Comparison of ENCODE assay signal across 20 cellular contexts in genomic region chr20:31829731-31830130, GRCh38. TPM values are rescaled to one million over a fixed set of nuclear protein-coding genes. Genes with fewer than 3 reads are reported as not detected.
DNase-seq lines count a peak whose midpoint lies in the region; ATAC-seq and TF ChIP-seq lines count a peak whose summit lies in the region.
"Had no signal": no experiment of that assay in that cellular context is flagged by ENCODE, and none has a peak within 500 bp of the region (broad histone marks: within the 10 kb centered on the region; RNA-seq: fewer than 3 reads in every experiment).

No MANE protein-coding gene starts in this region.

- H3K9me3 Mint-ChIP-seq in stimulated activated effector memory CD8-positive, alpha-beta T cell treated with anti-CD3 and anti-CD28 coated beads, Interleukin-12 subunit alpha, Interleukin-12 subunit beta, amount 100 ng/mL, for 72 hours = no peaks in the 10 kb centered on the region

- H3K9ac ChIP-seq in Loucy (ENCODE audit: low read depth, low read length, poor library complexity, severe bottlenecking) = peak overlapping the region; percentile 53
- H3K9ac ChIP-seq: GM23248 had no signal

- H3F3A ChIP-seq in Loucy (ENCODE audit: low read depth) = no peaks in the 10 kb centered on the region

- TF ChIP-seq CTCF in Loucy (conservative IDR thresholded peaks at IDR 0.05; ENCODE audit: low read length) = no peak
- TF ChIP-seq CTCF in suprapubic skin (IDR thresholded peaks at IDR 0.05) = no peak

- no peak overlapping the region for H3K4me3 Mint-ChIP-seq in stimulated activated effector memory CD8-positive, alpha-beta T cell treated with anti-CD3 and anti-CD28 coated beads, Interleukin-12 subunit alpha, Interleukin-12 subunit beta, amount 100 ng/mL, for 72 hours

- H3K9me3 ChIP-seq in Loucy (ENCODE audit: insufficient read depth, low read depth, low read length) (no peaks in the 10 kb centered on the region), suprapubic skin (no peaks in the 10 kb centered on the region)
- H3K9me3 ChIP-seq: MG63, Peyer's patch had no signal

- H3K27me3 ChIP-seq in Loucy (ENCODE audit: insufficient read depth, low read length, poor library complexity, severe bottlenecking) (no peaks in the 10 kb centered on the region), layer of hippocampus (ENCODE audit: control insufficient read depth, insufficient read depth, low read length) (no peaks in the 10 kb centered on the region), suprapubic skin (no peaks in the 10 kb centered on the region)
- H3K27me3 ChIP-seq: MG63, Peyer's patch had no signal

- no peak for TF ChIP-seq POLR2A in suprapubic skin (IDR thresholded peaks at IDR 0.05)

- TF ChIP-seq EP300 in suprapubic skin (IDR thresholded peaks at IDR 0.05) = no peak

- H3K27ac Mint-ChIP-seq in stimulated activated effector memory CD8-positive, alpha-beta T cell treated with anti-CD3 and anti-CD28 coated beads, Interleukin-12 subunit alpha, Interleukin-12 subunit beta, amount 100 ng/mL, for 72 hours = peak overlapping the region; percentile 33

- peaks cover 56% of the 10 kb centered on the region for H3K4me1 ChIP-seq in Loucy (ENCODE audit: insufficient read depth, low read length, poor library complexity, severe bottlenecking)
- H3K4me1 ChIP-seq in suprapubic skin = no peaks in the 10 kb centered on the region

- 88% methylated on average over 6 of the region's 6 CpGs for WGBS in suprapubic skin

- peak overlapping the region; percentile 66 for H3K27ac ChIP-seq in caudate nucleus (ENCODE audit: low read depth, low read length)
- H3K27ac ChIP-seq in layer of hippocampus (ENCODE audit: low read depth, low read length) = peak overlapping the region; percentile 32
- H3K27ac ChIP-seq in suprapubic skin = no peak overlapping the region
- H3K27ac ChIP-seq: GM23248, Peyer's patch had no signal

- H3K79me2 ChIP-seq in Loucy (ENCODE audit: insufficient read depth, low read length) = peaks cover 52% of the 10 kb centered on the region

- no peaks in the 10 kb centered on the region for H3K36me3 Mint-ChIP-seq in stimulated activated effector memory CD8-positive, alpha-beta T cell treated with anti-CD3 and anti-CD28 coated beads, Interleukin-12 subunit alpha, Interleukin-12 subunit beta, amount 100 ng/mL, for 72 hours

- peaks cover 7% of the 10 kb centered on the region; the same call in 1 of the 2 replicates for H3K36me3 ChIP-seq in Loucy (ENCODE audit: insufficient read depth, low read length)
- no peaks in the 10 kb centered on the region for H3K36me3 ChIP-seq in suprapubic skin
- H3K36me3 ChIP-seq: MG63, Peyer's patch had no signal

- peak overlapping the region; percentile 50 for H3K4me3 ChIP-seq in Loucy (ENCODE audit: low read length, poor library complexity, severe bottlenecking)
- no peak overlapping the region for H3K4me3 ChIP-seq in suprapubic skin
- H3K4me3 ChIP-seq: GM23248, MG63, Peyer's patch had no signal

- H3K4me2 ChIP-seq in Loucy (ENCODE audit: low read depth, low read length, poor library complexity, severe bottlenecking) = peak overlapping the region; percentile 61

- H3K9me2 ChIP-seq in Loucy (replicated peaks; ENCODE audit: low read depth, low read length) = no peaks in the 10 kb centered on the region

- no peak for DNase-seq in caudate nucleus (lab: John Stamatoyannopoulos, UW)
- DNase-seq in stimulated activated effector memory CD8-positive, alpha-beta T cell treated with anti-CD3 and anti-CD28 coated beads, Interleukin-12 subunit alpha, Interleukin-12 subunit beta, amount 100 ng/mL, for 72 hours (ENCODE audit: low spot score in 2 of 2) = no peak
- DNase-seq in suprapubic skin (ENCODE audit: low spot score in 2 of 2) = no peak
- DNase-seq: DMS 273 treated with DMSO at 0.1 percent for 48 hours, GM23248, MG63, NCI-H1048, NCI-H1436, NCI-H2029, NCI-H345, NCI-H524 treated with DMSO at 0.1 percent for 48 hours had no signal

- peaks cover 9% of the 10 kb centered on the region for H3K4me1 Mint-ChIP-seq in stimulated activated effector memory CD8-positive, alpha-beta T cell treated with anti-CD3 and anti-CD28 coated beads, Interleukin-12 subunit alpha, Interleukin-12 subunit beta, amount 100 ng/mL, for 72 hours

- no peak for ATAC-seq in stimulated activated effector memory CD8-positive, alpha-beta T cell treated with anti-CD3 and anti-CD28 coated beads, Interleukin-12 subunit alpha, Interleukin-12 subunit beta, amount 100 ng/mL, for 72 hours
- ATAC-seq in HG02763 (IDR thresholded peaks at IDR 0.05; ENCODE audit: unreplicated experiment) = no peak
- ATAC-seq in HG03139 (IDR thresholded peaks at IDR 0.05; ENCODE audit: unreplicated experiment) = no peak
- ATAC-seq: HCT116, Right ventricle myocardium inferior had no signal

- H2AFZ ChIP-seq in Loucy (ENCODE audit: low read length) = no peak overlapping the region
- H2AFZ ChIP-seq: GM23248 had no signal

- H4K20me1 ChIP-seq in Loucy (ENCODE audit: insufficient read depth, low read length, poor library complexity, severe bottlenecking) = no peaks in the 10 kb centered on the region

RNA-seq across cellular contexts. Expression of gene MYLK2, which starts 10.6 kb away (rescaled TPM):
- not detected for total RNA-seq in suprapubic skin
- total RNA-seq: GM23248, SK-MEL-5 had no signal

RNA-seq across cellular contexts. Expression of gene FOXS1, which starts 15.7 kb away (rescaled TPM):
- not detected for total RNA-seq in suprapubic skin
- total RNA-seq: GM23248, HT-29, Peyer's patch, SK-MEL-5 had no signal

RNA-seq across cellular contexts. Expression of gene DUSP15, which starts 40.6 kb away (rescaled TPM):
- total RNA-seq in suprapubic skin = 1 to 10 TPM in 3 of 4 donors, not detected in 1; 1.1 to 2.4 (median 1.1) TPM
- total RNA-seq: GM23248, HT-29 had no signal

RNA-seq across cellular contexts. Expression of gene TTLL9, which starts 40.7 kb away (rescaled TPM):
- total RNA-seq in suprapubic skin = under 1 TPM in 2 of 4 donors, not detected in 2; 0.49 to 0.68 TPM
- total RNA-seq: GM23248, Right ventricle myocardium inferior, SK-MEL-5 had no signal
